14 cellular contexts compared by ENCODE assay signal in the genomic region with DNA sequence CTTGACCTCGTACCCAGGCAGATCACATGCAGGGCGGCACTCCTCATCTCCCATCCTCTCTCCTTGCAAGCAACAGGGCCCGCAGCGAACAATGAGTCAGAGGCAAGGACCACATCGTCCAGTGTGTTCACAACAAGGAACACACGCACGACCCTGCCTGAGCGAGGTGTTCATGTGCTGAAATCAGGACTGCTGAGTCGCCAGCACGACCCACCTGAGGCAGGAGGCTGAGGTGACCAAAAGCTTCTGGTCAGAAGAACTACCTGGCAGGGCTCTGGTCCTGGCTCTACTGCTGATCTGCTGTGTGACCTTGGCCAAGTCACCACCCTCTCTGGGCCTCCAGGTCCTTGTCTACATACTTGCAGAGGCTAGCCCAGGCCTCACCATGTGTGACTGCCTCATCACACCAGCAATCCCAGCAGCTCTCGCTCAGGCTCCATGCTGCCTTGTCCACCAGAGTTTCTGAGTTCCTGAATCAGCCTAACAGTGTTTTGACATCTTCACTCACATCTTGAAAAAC.
DNase-seq lines count a peak whose midpoint lies in the region; ATAC-seq, FAIRE-seq and TF ChIP-seq lines count a peak whose summit lies in the region.
"Had no signal": no experiment of that assay in that cellular context is flagged by ENCODE, and none has a peak within 500 bp of the region (broad histone marks: within the 10 kb centered on the region; RNA-seq: fewer than 3 reads in every experiment).

No MANE protein-coding gene starts in this region.

- H3K4me1 Mint-ChIP-seq in memory B cell = peaks cover 32% of the 10 kb centered on the region

- no peak overlapping the region for H3K9ac ChIP-seq in HUES48 (ENCODE audit: low read depth, low read length)

- peak overlapping the region; percentile 31 for H3K27ac ChIP-seq in HUES48 (ENCODE audit: low read depth, low read length)
- H3K27ac ChIP-seq in stomach = peak overlapping the region in 4 of 5 donors; percentile 73 to 82 (median 79)

- peak; percentile 70 for FAIRE-seq in bronchial epithelial cell (lab: Jason Lieb, UNC)

- no peaks in the 10 kb centered on the region for H3K9me3 ChIP-seq in HUES48 (ENCODE audit: control insufficient read depth, insufficient read depth, low read length)
- H3K9me3 ChIP-seq in stomach = no peaks in the 10 kb centered on the region
- H3K9me3 ChIP-seq: HAP-1, MG63 had no signal

- no peak overlapping the region for H3K27ac Mint-ChIP-seq in memory B cell

- H3K36me3 Mint-ChIP-seq in memory B cell = no peaks in the 10 kb centered on the region

- peak overlapping the region; percentile 22 for H3K4me3 Mint-ChIP-seq in memory B cell
- H3K4me3 Mint-ChIP-seq: activated T-cell treated with anti-CD3 and anti-CD28 coated beads, Interleukin-2, amount 50 U/mL, for 72 hours; CD4-positive, alpha-beta memory T cell had no signal

- ATAC-seq in memory B cell (ENCODE audit: low read depth) = no peak
- ATAC-seq in HG02759 (IDR thresholded peaks at IDR 0.05; ENCODE audit: unreplicated experiment) = no peak
- ATAC-seq: activated T-cell treated with anti-CD3 and anti-CD28 coated beads, Interleukin-2, amount 50 U/mL, for 72 hours had no signal

- no peaks in the 10 kb centered on the region for H3K27me3 Mint-ChIP-seq in memory B cell
- H3K27me3 Mint-ChIP-seq: CD4-positive, alpha-beta memory T cell had no signal

- TF ChIP-seq EP300 in stomach (IDR thresholded peaks at IDR 0.05) = no peak

- 67 to 85% (median 81%) methylated on average over 11 of the region's 11 CpGs for WGBS in stomach, 5 donors

- H3K4me1 ChIP-seq in HUES48 (ENCODE audit: control insufficient read depth, insufficient read depth, low read length) (peaks cover 95% of the 10 kb centered on the region), stomach (peaks cover 91 to 100% (median 98%) of the 10 kb centered on the region in 4 donors)

- H3K36me3 ChIP-seq in HUES48 (ENCODE audit: control insufficient read depth, insufficient read depth, low read length) = no peaks in the 10 kb centered on the region
- peaks cover 2% of the 10 kb centered on the region for H3K36me3 ChIP-seq in bronchial epithelial cell (ENCODE audit: control insufficient read depth, insufficient read depth, low read length)
- peaks cover 0 to 4% (median 0%) of the 10 kb centered on the region in 4 donors for H3K36me3 ChIP-seq in stomach
- H3K36me3 ChIP-seq: HAP-1, MG63 had no signal

- intact Hi-C loops in stomach (cut with DNase I; ENCODE audit: low total_unique reads) = no loop called here

- DNase-seq in bronchial epithelial cell (ENCODE audit: low read depth) (no peak), memory B cell (ENCODE audit: low spot score in 2 of 2) (no peak), stomach (no peak), NCI-H526 treated with DMSO at 0.1 percent for 48 hours (lab: John Stamatoyannopoulos, UW) (no peak), T-helper 9 cell (no peak)
- no peak for DNase-seq in stimulated activated CD4-positive, alpha-beta T cell treated with anti-CD3 and anti-CD28 coated beads, Interleukin-2, amount 100 ng/mL, for 48 hours
- DNase-seq: activated T-cell treated with anti-CD3 and anti-CD28 coated beads, Interleukin-2, amount 50 U/mL, for 72 hours; CD4-positive, alpha-beta memory T cell; MG63; NCI-H510A; SHP77 treated with DMSO at 0.1 percent for 48 hours had no signal

- H3K27me3 ChIP-seq in HUES48 (ENCODE audit: control insufficient read depth, insufficient read depth, low read length) (no peaks in the 10 kb centered on the region), bronchial epithelial cell (ENCODE audit: control insufficient read depth, insufficient read depth, low read length) (no peaks in the 10 kb centered on the region), stomach (no peaks in the 10 kb centered on the region)
- H3K27me3 ChIP-seq: MG63 had no signal

- TF ChIP-seq CTCF in bronchial epithelial cell (IDR thresholded peaks at IDR 0.05; ENCODE audit: insufficient read depth, low read length, severe bottlenecking) = no peak
- no peak for TF ChIP-seq CTCF in stomach (IDR thresholded peaks at IDR 0.05)

- no peak for TF ChIP-seq POLR2A in stomach (IDR thresholded peaks at IDR 0.05)

- no peak overlapping the region for H3K4me3 ChIP-seq in HUES48 (ENCODE audit: low read depth, low read length)
- no peak overlapping the region for H3K4me3 ChIP-seq in bronchial epithelial cell (ENCODE audit: low read depth, low read length)
- no peak overlapping the region for H3K4me3 ChIP-seq in stomach
- H3K4me3 ChIP-seq: HAP-1, MG63 had no signal

- H3K9me3 Mint-ChIP-seq in memory B cell = no peaks in the 10 kb centered on the region
- H3K9me3 Mint-ChIP-seq: activated T-cell treated with anti-CD3 and anti-CD28 coated beads, Interleukin-2, amount 50 U/mL, for 72 hours; CD4-positive, alpha-beta memory T cell had no signal
